29 cellular contexts compared by ENCODE assay signal in the genomic region with DNA sequence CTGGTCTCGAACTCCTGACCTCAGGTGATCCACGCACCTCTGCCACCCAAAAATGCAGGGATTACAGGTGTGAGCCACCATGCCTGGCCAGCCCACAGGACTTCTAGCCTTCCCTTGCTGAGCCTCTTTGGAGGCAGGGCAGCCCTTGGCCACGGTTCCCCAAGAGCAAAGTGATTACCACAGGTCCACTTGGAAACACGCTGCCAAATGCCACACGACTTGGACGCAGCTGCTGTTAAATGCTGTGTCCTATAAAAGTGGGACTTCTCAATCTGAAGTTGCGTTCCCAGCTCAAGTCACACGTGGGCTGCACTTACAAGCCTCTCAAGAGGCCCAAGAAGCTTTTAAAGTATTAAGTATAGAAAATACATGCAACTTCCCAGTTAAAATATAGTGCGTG. TPM values are rescaled to one million over a fixed set of nuclear protein-coding genes. Genes with fewer than 3 reads are reported as not detected.
DNase-seq lines count a peak whose midpoint lies in the region; ATAC-seq and TF ChIP-seq lines count a peak whose summit lies in the region.
"Had no signal": no experiment of that assay in that cellular context is flagged by ENCODE, and none has a peak within 500 bp of the region (broad histone marks: within the 10 kb centered on the region; RNA-seq: fewer than 3 reads in every experiment).

No MANE protein-coding gene starts in this region.

- intact Hi-C loops in MCF 10A (cut with micrococcal nuclease): no loop called here
- intact Hi-C loops in mammary epithelial cell (cut with micrococcal nuclease): no loop called here
- intact Hi-C loops in gastrocnemius medialis (cut with DNase I; ENCODE audit: low total_unique reads): no loop called here

- H3K9ac ChIP-seq in mammary epithelial cell (ENCODE audit: insufficient read depth, low read length): no peak overlapping the region

- TF ChIP-seq CTCF in MCF 10A (IDR thresholded peaks at IDR 0.05; ENCODE audit: unreplicated experiment): no peak
- TF ChIP-seq CTCF in mammary epithelial cell (conservative IDR thresholded peaks at IDR 0.05 in 1 of 2, IDR thresholded peaks at IDR 0.05 in 1 of 2; ENCODE audit: extremely low read depth in 1 of 2, insufficient read depth in 1 of 2, low read depth in 1 of 2, low read length in 2 of 2): no peak
- TF ChIP-seq CTCF in RWPE1 (conservative IDR thresholded peaks at IDR 0.05; ENCODE audit: low read depth): no peak
- TF ChIP-seq CTCF in gastrocnemius medialis (IDR thresholded peaks at IDR 0.05 in 4 of 5, conservative IDR thresholded peaks at IDR 0.05 in 1 of 5): no peak
- TF ChIP-seq CTCF in type B pancreatic cell (conservative IDR thresholded peaks at IDR 0.05): no peak

- H3K4me3 ChIP-seq in mammary epithelial cell (replicated peaks in 1 of 3; ENCODE audit: insufficient read depth in 1 of 3, low read depth in 2 of 3, low read length in 3 of 3) (no peak overlapping the region), gastrocnemius medialis (no peak overlapping the region)
- H3K4me3 ChIP-seq: GM12878 had no signal

- no peak overlapping the region for H3K4me2 ChIP-seq in mammary epithelial cell (ENCODE audit: insufficient read depth, low read depth, low read length)

- BruUV-seq in MCF 10A (replicated peaks; lab: Mats Ljungman, UMichigan) (no TSS peak), mammary epithelial cell (replicated peaks; lab: Mats Ljungman, UMichigan) (no TSS peak)

- peaks cover 41% of the 10 kb centered on the region for H3K4me1 Mint-ChIP-seq in MCF 10A (ENCODE audit: insufficient read depth, unreplicated experiment)
- peaks cover 97 to 100% of the 10 kb centered on the region in 2 donors for H3K4me1 Mint-ChIP-seq in immature natural killer cell
- H3K4me1 Mint-ChIP-seq in type B pancreatic cell (ENCODE audit: unreplicated experiment): peaks cover 34% of the 10 kb centered on the region
- H3K4me1 Mint-ChIP-seq: B cell; CD8-positive, alpha-beta memory T cell had no signal

- no peak for ATAC-seq in gastrocnemius medialis
- ATAC-seq: GM12878 had no signal

- no peak overlapping the region for H2AFZ ChIP-seq in mammary epithelial cell (ENCODE audit: low read depth, low read length)

- H3K27me3 Mint-ChIP-seq in MCF 10A (ENCODE audit: insufficient read depth, unreplicated experiment) (no peaks in the 10 kb centered on the region), immature natural killer cell (ENCODE audit: low read depth in 3 of 3) (no peaks in the 10 kb centered on the region), type B pancreatic cell (no peaks in the 10 kb centered on the region)

- CTCF ChIA-PET in MCF 10A (lab: Yijun Ruan, JAX) (interaction anchor here (0.5 kb wide), 1 partner anchor 24 kb away, joined by 3 read pairs; no protein-coding TSS in a partner anchor), mammary epithelial cell (lab: Charles Lee; ENCODE audit: low non-redundant PET) (no interaction called here), RWPE1 (lab: Yijun Ruan, JAX) (no interaction called here)

- H3K4me1 ChIP-seq in mammary epithelial cell (ENCODE audit: insufficient read depth, low read length) (peaks cover 36% of the 10 kb centered on the region), gastrocnemius medialis (peaks cover 88 to 92% of the 10 kb centered on the region in 2 donors)

- in situ Hi-C loops in mammary epithelial cell (cut with MboI; ENCODE audit: low sequenced_read_pairs in 2 of 2): no loop called here
- in situ Hi-C loops in gastrocnemius medialis (cut with MboI; ENCODE audit: low sequenced_read_pairs in 4 of 4): no loop called here

- H3K36me3 ChIP-seq in mammary epithelial cell (ENCODE audit: insufficient read depth, low read length) (peaks cover 4% of the 10 kb centered on the region), gastrocnemius medialis (peaks cover 0 to 5% of the 10 kb centered on the region in 2 donors)

- dilution Hi-C loops in mammary epithelial cell (cut with HindIII; ENCODE audit: low sequenced_read_pairs): no loop called here

- POLR2A ChIA-PET in MCF 10A (lab: Yijun Ruan, JAX) (interaction anchor here (0.5 to 0.9 kb wide), 2 partner anchors 10 to 101 kb away, joined by 3 read pairs; no protein-coding TSS in a partner anchor), RWPE1 (lab: Yijun Ruan, JAX; ENCODE audit: low non-redundant PET) (no interaction called here)

- H3K79me2 ChIP-seq in mammary epithelial cell (ENCODE audit: insufficient read depth, low read length): peaks cover 99% of the 10 kb centered on the region

- H3K9me3 ChIP-seq in mammary epithelial cell (replicated peaks; ENCODE audit: insufficient read depth, low read length) (no peaks in the 10 kb centered on the region), gastrocnemius medialis (no peaks in the 10 kb centered on the region)

- H3K27ac Mint-ChIP-seq in MCF 10A (ENCODE audit: low read depth, unreplicated experiment) (peak overlapping the region; percentile 42), immature natural killer cell (peak overlapping the region; percentile 13 to 90 (median 68)), type B pancreatic cell (no peak overlapping the region)
- H3K27ac Mint-ChIP-seq: B cell; CD8-positive, alpha-beta memory T cell had no signal

- H3K27ac ChIP-seq in mammary epithelial cell (ENCODE audit: insufficient read depth, low read depth, low read length): no peak overlapping the region
- peak overlapping the region; percentile 48 for H3K27ac ChIP-seq in RWPE1
- H3K27ac ChIP-seq in gastrocnemius medialis: peak overlapping the region; percentile 91 to 97 (median 97)
- H3K27ac ChIP-seq: 22Rv1 had no signal

- no peak for TF ChIP-seq POLR2A in gastrocnemius medialis (IDR thresholded peaks at IDR 0.05)

- no peaks in the 10 kb centered on the region for H4K20me1 ChIP-seq in mammary epithelial cell (ENCODE audit: insufficient read depth, low read length)

- DNase-seq in MCF 10A (ENCODE audit: unreplicated experiment): no peak
- DNase-seq in mammary epithelial cell: no peak
- no peak for DNase-seq in RWPE1 (ENCODE audit: low spot score)
- no peak for DNase-seq in immature natural killer cell
- peak in 1 of 2 donors; percentile 67 for DNase-seq in gastrocnemius medialis
- DNase-seq in type B pancreatic cell (ENCODE audit: extremely low spot score, unreplicated experiment): no peak
- DNase-seq in NCI-H1417 treated with DMSO at 0.1 percent for 48 hours (lab: John Stamatoyannopoulos, UW): no peak
- DNase-seq in middle frontal gyrus (ENCODE audit: extremely low spot score, low spot score): no peak
- DNase-seq: CD8-positive, alpha-beta memory T cell; DMS 273 treated with DMSO at 0.1 percent for 48 hours; DMS79; EL; GDM1; HCEC 1CT; IMR-90; KG1; NCI-H1092; NCI-H1436; NCI-H187; NCI-H2081 treated with DMSO at 0.1 percent for 48 hours; NCI-H2171; NCI-H226; NCI-H510A; NCI-H69; RPMI8226 had no signal

- H3K9me3 Mint-ChIP-seq in MCF 10A (ENCODE audit: unreplicated experiment) (no peaks in the 10 kb centered on the region), immature natural killer cell (no peaks in the 10 kb centered on the region), type B pancreatic cell (no peaks in the 10 kb centered on the region)
- H3K9me3 Mint-ChIP-seq: CD8-positive, alpha-beta memory T cell had no signal

- H3K27me3 ChIP-seq in mammary epithelial cell (ENCODE audit: insufficient read depth, low read length): no peaks in the 10 kb centered on the region
- no peaks in the 10 kb centered on the region for H3K27me3 ChIP-seq in gastrocnemius medialis

- no peak overlapping the region for H3K4me3 Mint-ChIP-seq in MCF 10A (ENCODE audit: unreplicated experiment)
- peak overlapping the region in 2 of 5 donors; percentile 35 to 37 for H3K4me3 Mint-ChIP-seq in immature natural killer cell
- H3K4me3 Mint-ChIP-seq in type B pancreatic cell: no peak overlapping the region
- H3K4me3 Mint-ChIP-seq: B cell, CD14-positive monocyte had no signal

- H3K36me3 Mint-ChIP-seq in MCF 10A (ENCODE audit: insufficient read depth, unreplicated experiment) (peaks cover 44% of the 10 kb centered on the region), immature natural killer cell (peaks cover 5 to 28% (median 6%) of the 10 kb centered on the region in 3 donors), type B pancreatic cell (peaks cover 55% of the 10 kb centered on the region)
- H3K36me3 Mint-ChIP-seq: CD8-positive, alpha-beta memory T cell had no signal

- WGBS in mammary epithelial cell (ENCODE audit: low coverage, missing lambda C conversion rate): 95% methylated on average over 8 of the region's 9 CpGs

RNA-seq across cellular contexts. Expression of gene CTBP2, which starts 30.1 kb away (rescaled TPM):
- total RNA-seq in MCF 10A (2022) (129 and 152 TPM in 2 replicates), mammary epithelial cell (100 to 1,000 TPM; 111 to 126 TPM), gastrocnemius medialis (10 to 100 TPM; 13.9 to 36.7 (median 21.1) TPM), type B pancreatic cell (ENCODE audit: low replicate concordance) (101 and 113 TPM in 2 replicates)
- polyA plus RNA-seq in mammary epithelial cell (141 TPM), immature natural killer cell (100 to 1,000 TPM in 2 of 3 donors, 10 to 100 TPM in 1; 89.8 to 154 (median 131) TPM)
- polyA minus RNA-seq in mammary epithelial cell: 123 TPM
